In the genomic region with DNA sequence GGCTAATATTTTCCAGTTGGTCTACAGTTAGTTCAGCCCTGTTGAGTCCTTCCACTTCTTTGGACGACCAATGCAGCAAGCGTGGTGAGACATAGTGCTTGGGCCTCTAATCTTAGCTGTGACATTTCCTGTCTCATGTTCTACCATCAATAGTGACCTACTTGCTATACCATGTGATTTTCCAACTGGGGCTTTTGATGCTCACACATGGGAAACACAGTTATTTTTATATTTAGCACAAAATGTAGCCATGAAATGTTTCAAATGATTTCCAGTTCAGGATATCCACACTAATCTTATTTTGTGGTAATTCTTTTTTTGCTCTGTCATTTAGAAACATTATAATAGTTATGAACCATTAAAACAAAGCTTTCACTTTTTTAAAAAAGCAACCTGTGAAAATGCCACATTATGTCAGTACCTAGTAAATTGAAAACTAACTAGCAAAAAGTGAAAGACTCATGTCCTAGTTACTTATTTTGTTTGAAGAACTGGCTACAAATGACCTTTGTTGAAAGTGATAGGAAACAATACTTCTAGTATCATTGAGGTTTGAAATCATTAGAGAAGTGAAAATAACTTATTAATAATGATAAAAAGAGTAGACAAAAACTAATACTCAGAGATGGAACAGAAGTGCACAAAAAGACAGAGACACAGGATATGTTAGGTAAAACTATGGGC, we compare ENCODE assay signal across 9 cellular contexts. TPM values are rescaled to one million over a fixed set of nuclear protein-coding genes. Genes with fewer than 3 reads are reported as not detected.
DNase-seq lines count a peak whose midpoint lies in the region; ATAC-seq, FAIRE-seq and TF ChIP-seq lines count a peak whose summit lies in the region.
"Had no signal": no experiment of that assay in that cellular context is flagged by ENCODE, and none has a peak within 500 bp of the region (broad histone marks: within the 10 kb centered on the region; RNA-seq: fewer than 3 reads in every experiment).

No MANE protein-coding gene starts in this region.

- no peak overlapping the region for H3K27ac ChIP-seq in astrocyte (ENCODE audit: low read depth, low read length)

- peaks cover 25% of the 10 kb centered on the region for H3K4me1 ChIP-seq in astrocyte (ENCODE audit: insufficient read depth, low read length)

- no peak overlapping the region for H2AFZ ChIP-seq in astrocyte (ENCODE audit: low read depth, low read length)

- H3K9me3 ChIP-seq in astrocyte (ENCODE audit: insufficient read depth, low read depth, low read length) = no peaks in the 10 kb centered on the region

- H3K4me3 ChIP-seq in GM12865 (ENCODE audit: low read depth, low read length) (no peak overlapping the region), astrocyte (ENCODE audit: insufficient read depth, low read depth, low read length) (no peak overlapping the region)

- no peaks in the 10 kb centered on the region for H3K27me3 Mint-ChIP-seq in astrocyte (ENCODE audit: low read depth, unreplicated experiment)

- H3K9ac ChIP-seq in astrocyte (ENCODE audit: low read length) = no peak overlapping the region

- FAIRE-seq in astrocyte (lab: Jason Lieb, UNC) = peak; percentile 13

- no peaks in the 10 kb centered on the region for H3K27me3 ChIP-seq in astrocyte (ENCODE audit: insufficient read depth, low read length)

- H3K36me3 Mint-ChIP-seq in astrocyte (ENCODE audit: low read depth, unreplicated experiment) = peaks cover 2% of the 10 kb centered on the region

- DNase-seq in GM12865 (ENCODE audit: low read depth) = peak; percentile 63
- peak; percentile 55 for DNase-seq in GM20000 (ENCODE audit: low spot score)
- DNase-seq in astrocyte (ENCODE audit: low read depth) = peak; percentile 27
- DNase-seq in AG08396 (ENCODE audit: low spot score) = no peak
- DNase-seq in activated CD4-positive, alpha-beta T cell treated with anti-CD3 and anti-CD28 coated beads for 4 hours = no peak
- no peak for DNase-seq in NCI-H146 (lab: John Stamatoyannopoulos, UW)
- no peak for DNase-seq in iPS-NIHi11 (ENCODE audit: low spot score)

- no peaks in the 10 kb centered on the region for H3K36me3 ChIP-seq in astrocyte (ENCODE audit: insufficient read depth, low read length)

- no peak overlapping the region for H3K27ac Mint-ChIP-seq in astrocyte (ENCODE audit: unreplicated experiment)

- no peaks in the 10 kb centered on the region for H3K9me3 Mint-ChIP-seq in astrocyte (ENCODE audit: unreplicated experiment)
- H3K9me3 Mint-ChIP-seq: neural crest cell had no signal

- no peak overlapping the region for H3K4me2 ChIP-seq in astrocyte (ENCODE audit: low read length)

- H3K4me3 Mint-ChIP-seq in astrocyte (ENCODE audit: unreplicated experiment) = no peak overlapping the region
- H3K4me3 Mint-ChIP-seq: neural crest cell had no signal

- H3K79me2 ChIP-seq in astrocyte (ENCODE audit: insufficient read depth, low read length) = no peaks in the 10 kb centered on the region

- peaks cover 29% of the 10 kb centered on the region for H3K4me1 Mint-ChIP-seq in astrocyte (ENCODE audit: low read depth, unreplicated experiment)
- H3K4me1 Mint-ChIP-seq: neural crest cell had no signal

- no peak for TF ChIP-seq CTCF in GM12865 (IDR thresholded peaks at IDR 0.05; ENCODE audit: insufficient read depth, low read depth, low read length, missing control alignments)
- TF ChIP-seq CTCF in GM20000 (IDR thresholded peaks at IDR 0.05; ENCODE audit: extremely low read depth, missing control alignments) = no peak
- no peak for TF ChIP-seq CTCF in astrocyte (IDR thresholded peaks at IDR 0.05; ENCODE audit: insufficient read depth, low read depth, low read length)

- peak; percentile 67 for ATAC-seq in HG03103 (IDR thresholded peaks at IDR 0.05; ENCODE audit: low read depth, unreplicated experiment)

- no peaks in the 10 kb centered on the region for H4K20me1 ChIP-seq in astrocyte (ENCODE audit: insufficient read depth, low read length)

RNA-seq across cellular contexts. Expression of a gene that starts 18.3 kb away (rescaled TPM):
- total RNA-seq in astrocyte = 16.5 and 16.6 TPM in 2 replicates

Comparison
In these comparisons a context has a peak if more than half of its experiments do, and no peak if none do; other contexts are left out.
1. DNase-seq: peak in GM12865 (single experiment), GM20000 (single experiment) and astrocyte (single experiment); none in AG08396 (single experiment), activated CD4-positive, alpha-beta T cell treated with anti-CD3 and anti-CD28 coated beads for 4 hours (0 of 2), NCI-H146 (single experiment) and iPS-NIHi11 (single experiment).